In genomic region chr12:116538682-116539264, GRCh38 we compare ENCODE assay signal across 18 cellular contexts. TPM values are rescaled to one million over a fixed set of nuclear protein-coding genes. Genes with fewer than 3 reads are reported as not detected.
DNase-seq lines count a peak whose midpoint lies in the region; ATAC-seq and TF ChIP-seq lines count a peak whose summit lies in the region.
"Had no signal": no experiment of that assay in that cellular context is flagged by ENCODE, and none has a peak within 500 bp of the region (broad histone marks: within the 10 kb centered on the region; RNA-seq: fewer than 3 reads in every experiment).

No MANE protein-coding gene starts in this region.

- no peak for ATAC-seq in Right ventricle myocardium inferior
- no peak for ATAC-seq in WTC11
- ATAC-seq in activated T-cell treated with anti-CD3 and anti-CD28 coated beads, Interleukin-2, amount 50 U/mL, for 4 hours: no peak
- no peak for ATAC-seq in upper lobe of left lung (ENCODE audit: low FRiP score in 2 of 2)
- ATAC-seq: psoas muscle had no signal

- H3F3A ChIP-seq in GM23248 (ENCODE audit: insufficient read depth): no peaks in the 10 kb centered on the region

- H3K79me2 ChIP-seq in GM23248 (ENCODE audit: insufficient read depth): no peaks in the 10 kb centered on the region

- no peak overlapping the region for H3K9ac ChIP-seq in GM23248

- H3K4me1 ChIP-seq in left ventricle myocardium inferior (peaks cover 33% of the 10 kb centered on the region), mesodermal cell (ENCODE audit: control insufficient read depth, insufficient read depth, low read length, poor library complexity, severe bottlenecking) (peaks cover 15% of the 10 kb centered on the region), tibial nerve (peaks cover 0 to 62% (median 27%) of the 10 kb centered on the region in 4 donors), GM23248 (ENCODE audit: insufficient read depth) (0 out of 2 replicates have a peak, but pooled peaks cover 9% of the 10 kb centered on the region), upper lobe of left lung (peaks cover 19 to 44% (median 36%) of the 10 kb centered on the region in 4 donors)

- POLR2A ChIA-PET in WTC11 (lab: Charles Lee): no interaction called here

- in situ Hi-C loops in GM23248 (cut with MboI): no loop called here

- WGBS in mesodermal cell (ENCODE audit: insufficient coverage in 2 of 2), 2 experiments: 79 to 81% methylated on average over 4 to 5 of the region's 8 CpGs
- WGBS in tibial nerve, 2 donors: 59 to 61% methylated on average over 8 of the region's 8 CpGs
- WGBS in GM23248 (ENCODE audit: low coverage in 1 of 2, low lambda C conversion rate in 2 of 2, missing lambda C conversion rate in 2 of 2), 2 experiments: 81 to 84% methylated on average over 8 of the region's 8 CpGs
- WGBS in upper lobe of left lung, 2 donors: 58 to 61% methylated on average over 8 of the region's 8 CpGs

- H4K20me1 ChIP-seq in GM23248 (ENCODE audit: insufficient read depth): no peaks in the 10 kb centered on the region

- no peaks in the 10 kb centered on the region for H3K9me3 Mint-ChIP-seq in WTC11
- peaks cover 4% of the 10 kb centered on the region for H3K9me3 Mint-ChIP-seq in activated T-cell treated with anti-CD3 and anti-CD28 coated beads, Interleukin-2, amount 50 U/mL, for 4 hours
- H3K9me3 Mint-ChIP-seq: activated CD4-positive, alpha-beta T cell treated with anti-CD3 and anti-CD28 coated beads, Interleukin-2, amount 10 ng/mL, durations not matched to agents 7 days and 5 days; activated T-helper 17 cell treated with anti-CD3 and anti-CD28 coated beads, Interleukin-2, amount 50 U/mL, for 72 hours had no signal

- no peak for DNase-seq in left ventricle myocardium inferior
- no peak for DNase-seq in Right ventricle myocardium inferior (ENCODE audit: missing footprints)
- DNase-seq in WTC11 (ENCODE audit: low spot score): no peak
- no peak for DNase-seq in tibial nerve (ENCODE audit: low spot score in 2 of 2)
- no peak for DNase-seq in GM23248
- DNase-seq in activated T-cell treated with anti-CD3 and anti-CD28 coated beads, Interleukin-2, amount 50 U/mL, for 4 hours: no peak
- no peak for DNase-seq in upper lobe of left lung
- DNase-seq: activated CD4-positive, alpha-beta T cell treated with anti-CD3 and anti-CD28 coated beads, Interleukin-2, amount 10 ng/mL, durations not matched to agents 7 days and 5 days; Calu3; NCI-H2171; NCI-H774; psoas muscle; SHP77 treated with DMSO at 0.1 percent for 48 hours; stimulated activated CD4-positive, alpha-beta T cell treated with anti-CD3 and anti-CD28 coated beads, Interleukin-15, amount 100 ng/mL, for 24 hours; T-helper 9 cell had no signal

- no peaks in the 10 kb centered on the region for H3K36me3 Mint-ChIP-seq in WTC11
- no peaks in the 10 kb centered on the region for H3K36me3 Mint-ChIP-seq in activated T-cell treated with anti-CD3 and anti-CD28 coated beads, Interleukin-2, amount 50 U/mL, for 4 hours (ENCODE audit: insufficient read depth)

- intact Hi-C loops in left ventricle myocardium inferior (cut with micrococcal nuclease) (no loop called here), Right ventricle myocardium inferior (cut with DNase I) (no loop called here)

- no peak overlapping the region for H2AFZ ChIP-seq in GM23248

- H3K36me3 ChIP-seq in left ventricle myocardium inferior (no peaks in the 10 kb centered on the region), mesodermal cell (ENCODE audit: control insufficient read depth, insufficient read depth, low read length) (no peaks in the 10 kb centered on the region), tibial nerve (no peaks in the 10 kb centered on the region), GM23248 (ENCODE audit: low read depth) (no peaks in the 10 kb centered on the region), upper lobe of left lung (no peaks in the 10 kb centered on the region)

- no peaks in the 10 kb centered on the region for H3K27me3 Mint-ChIP-seq in WTC11 (ENCODE audit: low read depth)
- no peaks in the 10 kb centered on the region for H3K27me3 Mint-ChIP-seq in activated T-cell treated with anti-CD3 and anti-CD28 coated beads, Interleukin-2, amount 50 U/mL, for 4 hours (ENCODE audit: low read depth)
- H3K27me3 Mint-ChIP-seq: activated CD4-positive, alpha-beta T cell treated with anti-CD3 and anti-CD28 coated beads, Interleukin-2, amount 10 ng/mL, durations not matched to agents 7 days and 5 days; activated T-helper 17 cell treated with anti-CD3 and anti-CD28 coated beads, Interleukin-2, amount 50 U/mL, for 72 hours had no signal

- peaks cover 12% of the 10 kb centered on the region for H3K27me3 ChIP-seq in left ventricle myocardium inferior (ENCODE audit: low read depth)
- no peaks in the 10 kb centered on the region for H3K27me3 ChIP-seq in tibial nerve
- no peaks in the 10 kb centered on the region for H3K27me3 ChIP-seq in GM23248 (replicated peaks; ENCODE audit: insufficient read depth)
- H3K27me3 ChIP-seq in upper lobe of left lung: no peaks in the 10 kb centered on the region

- CTCF ChIA-PET in WTC11 (lab: Charles Lee): interaction anchor here (0.5 to 1.5 kb wide), 3 partner anchors 71 to 312 kb away, joined by 3 to 6 read pairs (median 5); no protein-coding TSS in a partner anchor

- peak overlapping the region; percentile 98 for H3K27ac Mint-ChIP-seq in WTC11
- H3K27ac Mint-ChIP-seq: activated CD4-positive, alpha-beta T cell treated with anti-CD3 and anti-CD28 coated beads, Interleukin-2, amount 10 ng/mL, durations not matched to agents 7 days and 5 days had no signal

- peak in 1 of 2 donors; percentile 1 for TF ChIP-seq EP300 in tibial nerve (IDR thresholded peaks at IDR 0.05)
- no peak for TF ChIP-seq EP300 in upper lobe of left lung (IDR thresholded peaks at IDR 0.05)

- no peak overlapping the region for H3K4me2 ChIP-seq in GM23248 (ENCODE audit: unreplicated experiment)

- TF ChIP-seq CTCF in left ventricle myocardium inferior (IDR thresholded peaks at IDR 0.05; ENCODE audit: borderline replicate concordance) (no peak), WTC11 (IDR thresholded peaks at IDR 0.05) (no peak), tibial nerve (IDR thresholded peaks at IDR 0.05) (no peak), upper lobe of left lung (IDR thresholded peaks at IDR 0.05) (no peak)

- H3K9me3 ChIP-seq in left ventricle myocardium inferior (replicated peaks): no peaks in the 10 kb centered on the region
- H3K9me3 ChIP-seq in mesodermal cell (ENCODE audit: control insufficient read depth, low read length): no peaks in the 10 kb centered on the region
- no peaks in the 10 kb centered on the region for H3K9me3 ChIP-seq in tibial nerve
- no peaks in the 10 kb centered on the region for H3K9me3 ChIP-seq in GM23248 (ENCODE audit: low read depth)
- no peaks in the 10 kb centered on the region for H3K9me3 ChIP-seq in upper lobe of left lung
- H3K9me3 ChIP-seq: psoas muscle had no signal

- peaks cover 60% of the 10 kb centered on the region for H3K4me1 Mint-ChIP-seq in WTC11
- H3K4me1 Mint-ChIP-seq in activated T-cell treated with anti-CD3 and anti-CD28 coated beads, Interleukin-2, amount 50 U/mL, for 4 hours (ENCODE audit: low read depth): peaks cover 24% of the 10 kb centered on the region

- TF ChIP-seq POLR2A in tibial nerve (IDR thresholded peaks at IDR 0.05) (no peak), upper lobe of left lung (IDR thresholded peaks at IDR 0.05) (no peak)

- H3K9me2 ChIP-seq in GM23248 (ENCODE audit: insufficient read depth): no peaks in the 10 kb centered on the region

- no peak overlapping the region for H3K4me3 ChIP-seq in left ventricle myocardium inferior
- H3K4me3 ChIP-seq in mesodermal cell (ENCODE audit: extremely low read depth, insufficient read depth, low read length, poor library complexity, severe bottlenecking): no peak overlapping the region
- H3K4me3 ChIP-seq in tibial nerve: no peak overlapping the region
- H3K4me3 ChIP-seq in GM23248: no peak overlapping the region
- no peak overlapping the region for H3K4me3 ChIP-seq in upper lobe of left lung
- H3K4me3 ChIP-seq: coronary artery had no signal

- H3K4me3 Mint-ChIP-seq in WTC11: no peak overlapping the region
- no peak overlapping the region for H3K4me3 Mint-ChIP-seq in activated T-cell treated with anti-CD3 and anti-CD28 coated beads, Interleukin-2, amount 50 U/mL, for 4 hours
- H3K4me3 Mint-ChIP-seq: activated CD4-positive, alpha-beta T cell treated with anti-CD3 and anti-CD28 coated beads, Interleukin-2, amount 10 ng/mL, durations not matched to agents 7 days and 5 days had no signal

- H3K27ac ChIP-seq in left ventricle myocardium inferior (replicated peaks): peak overlapping the region; percentile 51
- H3K27ac ChIP-seq in mesodermal cell (ENCODE audit: low read depth, low read length, severe bottlenecking): peak overlapping the region; percentile 48
- peak overlapping the region in 3 of 4 donors; percentile 32 to 89 (median 59) for H3K27ac ChIP-seq in tibial nerve
- H3K27ac ChIP-seq in GM23248: no peak overlapping the region
- H3K27ac ChIP-seq in upper lobe of left lung: no peak overlapping the region
- H3K27ac ChIP-seq: psoas muscle had no signal

TF ChIP-seq in WTC11, 78 proteins besides CTCF, POLR2A, EP300 and RAD21 (continues in another document):
- TF ChIP-seq USF2 (CRISPR knock-in tag; IDR thresholded peaks at IDR 0.05): no peak
- TF ChIP-seq NFATC4 (CRISPR knock-in tag; IDR thresholded peaks at IDR 0.05): no peak
- TF ChIP-seq NR1H2 (CRISPR knock-in tag; IDR thresholded peaks at IDR 0.05): no peak
- TF ChIP-seq JAZF1 (CRISPR knock-in tag; IDR thresholded peaks at IDR 0.05): no peak
- TF ChIP-seq ZNF232 (CRISPR knock-in tag; IDR thresholded peaks at IDR 0.05): no peak

RNA-seq across cellular contexts. Expression of gene MAP1LC3B2, which starts 20.4 kb away (rescaled TPM):
- total RNA-seq in left ventricle myocardium inferior: 2.9 TPM
- total RNA-seq in Right ventricle myocardium inferior: 3.5 TPM
- 2.2 to 3.0 TPM (median 2.5 TPM) in 3 replicates for total RNA-seq in WTC11 (2021)
- 2.2 TPM for polyA plus RNA-seq in mesodermal cell (2013, experiment 1 of 2)
- 3.4 TPM for polyA plus RNA-seq in mesodermal cell (2013, experiment 2 of 2)
- 1 to 10 TPM in 1 of 4 donors, under 1 TPM in 1, not detected in 2; 0.98 to 1.7 TPM for total RNA-seq in tibial nerve
- total RNA-seq in GM23248 (2014; rRNA removed; shearing (Covaris generic)): 0.32 and 0.63 TPM in 2 replicates
- polyA plus RNA-seq in GM23248 (2016; fragmentation: Nextera tagmentation; extraction: Ambion mirVana): 8.4 and 9.0 TPM in 2 replicates
- 1 to 10 TPM in 2 of 3 donors, not detected in 1; 1.1 to 1.5 TPM for total RNA-seq in activated T-cell treated with anti-CD3 and anti-CD28 coated beads, Interleukin-2, amount 50 U/mL, for 4 hours
- 1 to 10 TPM in 4 of 6 donors, not detected in 2; 1.5 to 5.7 (median 2.5) TPM for total RNA-seq in upper lobe of left lung

Comparison
In these comparisons a context has a peak if more than half of its experiments do, and no peak if none do; other contexts are left out.
1. H3K27ac ChIP-seq: peak in left ventricle myocardium inferior (single experiment), mesodermal cell (single experiment) and tibial nerve (3 of 4); none in GM23248 (single experiment) and upper lobe of left lung (0 of 4).